31 cellular contexts compared by ENCODE assay signal in the genomic region with DNA sequence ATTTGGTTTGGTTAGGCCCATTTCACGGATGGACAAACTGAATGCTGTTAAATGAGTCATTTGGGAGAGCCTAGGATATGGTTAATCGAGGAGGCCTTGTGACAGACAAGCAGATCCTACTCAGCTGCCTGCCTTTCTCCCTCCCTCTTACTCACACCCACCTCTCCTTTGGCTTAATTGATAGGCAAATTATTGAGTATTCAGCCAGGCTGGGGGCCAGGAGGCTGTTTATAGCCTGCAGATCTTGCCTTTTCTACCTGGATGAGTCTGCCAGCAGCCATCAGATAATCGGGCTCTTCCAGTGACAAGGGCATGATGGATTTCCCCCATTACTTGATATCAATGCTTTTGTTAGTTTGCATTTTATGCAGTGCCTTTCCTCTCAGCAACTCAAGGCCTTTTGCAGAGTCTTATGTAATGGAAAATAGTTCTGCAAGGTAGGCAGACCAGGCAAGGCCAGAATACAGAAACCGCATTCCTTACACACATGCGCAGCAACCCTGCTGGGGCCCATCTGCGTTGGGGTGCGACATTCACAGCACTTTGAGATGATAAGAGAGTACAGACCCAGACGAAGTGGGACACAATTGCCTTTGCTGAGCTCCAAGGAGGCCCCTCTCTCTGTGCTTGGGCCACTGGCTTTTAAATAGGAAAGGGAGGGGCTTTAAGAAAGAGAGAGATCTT.
A peak's percentile ranks its signal among the peaks of the same experiment; 100 is the strongest.
DNase-seq lines count a peak whose midpoint lies in the region; ATAC-seq and TF ChIP-seq lines count a peak whose summit lies in the region.
"Had no signal": no experiment of that assay in that cellular context is flagged by ENCODE, and none has a peak within 500 bp of the region (broad histone marks: within the 10 kb centered on the region; RNA-seq: fewer than 3 reads in every experiment).

No MANE protein-coding gene starts in this region.

- H2AFZ ChIP-seq in hepatocyte: no peak overlapping the region
- H2AFZ ChIP-seq in neural progenitor cell (replicated peaks): peak overlapping the region; percentile 69

- DNase-seq in CD4-positive, CD25-positive, alpha-beta regulatory T cell: no peak
- DNase-seq in NCI-H526 treated with DMSO at 0.1 percent for 48 hours (lab: John Stamatoyannopoulos, UW) (peak; percentile 3), hepatocyte (ENCODE audit: low spot score) (peak; percentile 37), neural progenitor cell (ENCODE audit: low spot score) (no peak), heart left ventricle (no peak), COLO829 (ENCODE audit: low spot score) (no peak), NCI-H2227 treated with DMSO at 0.1 percent for 48 hours (lab: John Stamatoyannopoulos, UW) (no peak)
- DNase-seq: activated CD4-positive, alpha-beta T cell treated with anti-CD3 and anti-CD28 coated beads for 48 hours; activated CD8-positive, alpha-beta memory T cell treated with anti-CD3 and anti-CD28 coated beads for 24 hours; activated naive CD8-positive, alpha-beta T cell treated with anti-CD3 and anti-CD28 coated beads, Interleukin-2, amount 10 ng/mL, durations not matched to agents 7 days and 5 days; activated T-cell treated with anti-CD3 and anti-CD28 coated beads for 4 hours; AML-193; CD8-positive, alpha-beta T cell; glutamatergic neuron; lower lobe of right lung; MV-4-11; NCI-H1436; NCI-H774; right cardiac atrium; SIG-M5; stimulated activated CD4-positive, alpha-beta T cell treated with anti-CD3 and anti-CD28 coated beads, Interleukin-1b, Interleukin-23, amount 100 ng/mL, for 48 hours; stimulated activated naive CD4-positive, alpha-beta T cell treated with Interleukin-2 at 50 U/mL for 16 hours; T-helper 9 cell; WERI-Rb-1 had no signal

- no peak overlapping the region for H3K27ac ChIP-seq in CD4-positive, CD25-positive, alpha-beta regulatory T cell (ENCODE audit: insufficient read depth, low read length, poor library complexity, severe bottlenecking)
- no peak overlapping the region for H3K27ac ChIP-seq in hepatocyte
- no peak overlapping the region for H3K27ac ChIP-seq in neural progenitor cell
- H3K27ac ChIP-seq in heart left ventricle: no peak overlapping the region
- H3K27ac ChIP-seq: lower lobe of right lung, WERI-Rb-1 had no signal

- no peak for ATAC-seq in CD4-positive, CD25-positive, alpha-beta regulatory T cell (ENCODE audit: low read depth in 2 of 2)
- ATAC-seq in HG03108 (IDR thresholded peaks at IDR 0.05; ENCODE audit: unreplicated experiment): no peak
- no peak for ATAC-seq in heart left ventricle
- ATAC-seq: CD8-positive, alpha-beta T cell; GM12878; HCT116; lower lobe of right lung; natural killer cell treated with Interleukin-12 subunit alpha and Interleukin-12 subunit beta and Interleukin-15 and Interleukin-18, amount 100 ng/mL, for 72 hours; right cardiac atrium had no signal

- no peak overlapping the region for H3K4me3 ChIP-seq in CD4-positive, CD25-positive, alpha-beta regulatory T cell (ENCODE audit: low read depth, low read length)
- no peak overlapping the region for H3K4me3 ChIP-seq in hepatocyte
- H3K4me3 ChIP-seq in neural progenitor cell: no peak overlapping the region
- H3K4me3 ChIP-seq in heart left ventricle: no peak overlapping the region
- H3K4me3 ChIP-seq: GM12878, lower lobe of right lung, smooth muscle cell had no signal

- H3K36me3 ChIP-seq in CD4-positive, CD25-positive, alpha-beta regulatory T cell (ENCODE audit: control insufficient read depth, insufficient read depth, low read length): no peaks in the 10 kb centered on the region
- H3K36me3 ChIP-seq in hepatocyte (replicated peaks; ENCODE audit: insufficient read depth, low read depth) (no peaks in the 10 kb centered on the region), neural progenitor cell (no peaks in the 10 kb centered on the region), heart left ventricle (no peaks in the 10 kb centered on the region)
- H3K36me3 ChIP-seq: lower lobe of right lung, WERI-Rb-1 had no signal

- TF ChIP-seq CTCF in hepatocyte (IDR thresholded peaks at IDR 0.05; ENCODE audit: poor library complexity) (no peak), neural progenitor cell (IDR thresholded peaks at IDR 0.05) (no peak), heart left ventricle (IDR thresholded peaks at IDR 0.05) (no peak)

- no peaks in the 10 kb centered on the region for H3K27me3 ChIP-seq in CD4-positive, CD25-positive, alpha-beta regulatory T cell (ENCODE audit: control insufficient read depth, insufficient read depth, low read length)
- H3K27me3 ChIP-seq in hepatocyte: no peaks in the 10 kb centered on the region
- no peaks in the 10 kb centered on the region for H3K27me3 ChIP-seq in neural progenitor cell
- peaks cover 0 to 23% (median 0%) of the 10 kb centered on the region in 9 donors for H3K27me3 ChIP-seq in heart left ventricle

- no peak for TF ChIP-seq POLR2A in heart left ventricle (IDR thresholded peaks at IDR 0.05)

- no peaks in the 10 kb centered on the region for H3K9me2 ChIP-seq in hepatocyte (replicated peaks; ENCODE audit: insufficient read depth)

- WGBS in hepatocyte (ENCODE audit: low lambda C conversion rate, missing lambda C conversion rate): 44% methylated on average over 8 of the region's 8 CpGs
- 58 to 68% (median 65%) methylated on average over 8 of the region's 8 CpGs for WGBS in heart left ventricle, 4 donors

- peaks cover 9% of the 10 kb centered on the region for H3K4me1 ChIP-seq in CD4-positive, CD25-positive, alpha-beta regulatory T cell (ENCODE audit: control insufficient read depth, insufficient read depth, low read length, poor library complexity, severe bottlenecking)
- H3K4me1 ChIP-seq in hepatocyte (ENCODE audit: insufficient read depth): no peaks in the 10 kb centered on the region
- H3K4me1 ChIP-seq in neural progenitor cell: peaks cover 11% of the 10 kb centered on the region
- H3K4me1 ChIP-seq in heart left ventricle: no peaks in the 10 kb centered on the region
- H3K4me1 ChIP-seq: lower lobe of right lung had no signal

- H3K79me2 ChIP-seq in hepatocyte: no peaks in the 10 kb centered on the region
- no peaks in the 10 kb centered on the region for H3K79me2 ChIP-seq in neural progenitor cell (ENCODE audit: low read depth)

- H3K4me2 ChIP-seq in hepatocyte (no peak overlapping the region), neural progenitor cell (no peak overlapping the region)
- H3K4me2 ChIP-seq: smooth muscle cell had no signal

- H3K9me3 ChIP-seq in CD4-positive, CD25-positive, alpha-beta regulatory T cell (ENCODE audit: control insufficient read depth in 2 of 2, low read length in 2 of 2): no peaks in the 10 kb centered on the region
- H3K9me3 ChIP-seq in hepatocyte (ENCODE audit: low read depth): no peaks in the 10 kb centered on the region
- no peaks in the 10 kb centered on the region for H3K9me3 ChIP-seq in neural progenitor cell (ENCODE audit: low read depth)
- peaks cover 0 to 18% (median 0%) of the 10 kb centered on the region in 12 donors for H3K9me3 ChIP-seq in heart left ventricle
- H3K9me3 ChIP-seq: lower lobe of right lung had no signal

- H3K9me3 Mint-ChIP-seq in CD4-positive, CD25-positive, alpha-beta regulatory T cell: peaks cover 0 to 7% (median 0%) of the 10 kb centered on the region in 7 donors
- peaks cover 14% of the 10 kb centered on the region for H3K9me3 Mint-ChIP-seq in neural progenitor cell
- H3K9me3 Mint-ChIP-seq: CD8-positive, alpha-beta T cell had no signal

- peaks cover 15% of the 10 kb centered on the region for H3F3A ChIP-seq in neural progenitor cell (ENCODE audit: low read depth)

- intact Hi-C loops in heart left ventricle (cut with DNase I): no loop called here

- H3K4me3 Mint-ChIP-seq in CD4-positive, CD25-positive, alpha-beta regulatory T cell: peak overlapping the region in 1 of 4 donors; percentile 0
- H3K4me3 Mint-ChIP-seq in neural progenitor cell: no peak overlapping the region
- H3K4me3 Mint-ChIP-seq: activated naive CD8-positive, alpha-beta T cell treated with anti-CD3 and anti-CD28 coated beads, Interleukin-2, amount 10 ng/mL, durations not matched to agents 7 days and 5 days; CD8-positive, alpha-beta T cell; central memory CD8-positive, alpha-beta T cell; dendritic cell treated with granulocyte-macrophage colony-stimulating factor and Interleukin-4, amounts not matched to agents 40 ng/mL and 50 ng/mL, for 4 days; natural killer cell treated with Interleukin-12 subunit alpha and Interleukin-12 subunit beta and Interleukin-15 and Interleukin-18, amount 100 ng/mL, for 72 hours had no signal

- peaks cover 0 to 22% (median 4%) of the 10 kb centered on the region in 4 donors for H3K4me1 Mint-ChIP-seq in CD4-positive, CD25-positive, alpha-beta regulatory T cell
- H3K4me1 Mint-ChIP-seq in neural progenitor cell: peaks cover 8% of the 10 kb centered on the region
- H3K4me1 Mint-ChIP-seq: central memory CD8-positive, alpha-beta T cell had no signal

- no peaks in the 10 kb centered on the region for H3K27me3 Mint-ChIP-seq in CD4-positive, CD25-positive, alpha-beta regulatory T cell
- H3K27me3 Mint-ChIP-seq in neural progenitor cell (ENCODE audit: insufficient read depth, low read depth): peaks cover 9% of the 10 kb centered on the region
- H3K27me3 Mint-ChIP-seq: central memory CD8-positive, alpha-beta T cell had no signal

- H3K36me3 Mint-ChIP-seq in CD4-positive, CD25-positive, alpha-beta regulatory T cell: no peaks in the 10 kb centered on the region
- H3K36me3 Mint-ChIP-seq in neural progenitor cell: no peaks in the 10 kb centered on the region
- H3K36me3 Mint-ChIP-seq: activated naive CD8-positive, alpha-beta T cell treated with anti-CD3 and anti-CD28 coated beads, Interleukin-2, amount 10 ng/mL, durations not matched to agents 7 days and 5 days; CD8-positive, alpha-beta T cell; natural killer cell treated with Interleukin-12 subunit alpha and Interleukin-12 subunit beta and Interleukin-15 and Interleukin-18, amount 100 ng/mL, for 72 hours had no signal

- peak overlapping the region in 2 of 3 donors; percentile 59 to 78 for H3K27ac Mint-ChIP-seq in CD4-positive, CD25-positive, alpha-beta regulatory T cell
- H3K27ac Mint-ChIP-seq in neural progenitor cell: no peak overlapping the region
- H3K27ac Mint-ChIP-seq: CD8-positive, alpha-beta T cell; dendritic cell treated with granulocyte-macrophage colony-stimulating factor and Interleukin-4, amounts not matched to agents 40 ng/mL and 50 ng/mL, for 4 days; natural killer cell treated with Interleukin-12 subunit alpha and Interleukin-12 subunit beta and Interleukin-15 and Interleukin-18, amount 100 ng/mL, for 72 hours had no signal

- H3K9ac ChIP-seq in neural progenitor cell: no peak overlapping the region

- H4K20me1 ChIP-seq in hepatocyte (ENCODE audit: insufficient read depth, poor library complexity, severe bottlenecking): no peaks in the 10 kb centered on the region
- no peaks in the 10 kb centered on the region for H4K20me1 ChIP-seq in neural progenitor cell (ENCODE audit: low read depth)

Comparison
In these comparisons a context has a peak if more than half of its experiments do, and no peak if none do; other contexts are left out.
1. DNase-seq: peak in NCI-H526 treated with DMSO at 0.1 percent for 48 hours (single experiment) and hepatocyte (single experiment); none in CD4-positive, CD25-positive, alpha-beta regulatory T cell (0 of 3), neural progenitor cell (single experiment), heart left ventricle (0 of 5), COLO829 (single experiment) and NCI-H2227 treated with DMSO at 0.1 percent for 48 hours (single experiment).